8 cellular contexts compared by ENCODE assay signal in the genomic region with DNA sequence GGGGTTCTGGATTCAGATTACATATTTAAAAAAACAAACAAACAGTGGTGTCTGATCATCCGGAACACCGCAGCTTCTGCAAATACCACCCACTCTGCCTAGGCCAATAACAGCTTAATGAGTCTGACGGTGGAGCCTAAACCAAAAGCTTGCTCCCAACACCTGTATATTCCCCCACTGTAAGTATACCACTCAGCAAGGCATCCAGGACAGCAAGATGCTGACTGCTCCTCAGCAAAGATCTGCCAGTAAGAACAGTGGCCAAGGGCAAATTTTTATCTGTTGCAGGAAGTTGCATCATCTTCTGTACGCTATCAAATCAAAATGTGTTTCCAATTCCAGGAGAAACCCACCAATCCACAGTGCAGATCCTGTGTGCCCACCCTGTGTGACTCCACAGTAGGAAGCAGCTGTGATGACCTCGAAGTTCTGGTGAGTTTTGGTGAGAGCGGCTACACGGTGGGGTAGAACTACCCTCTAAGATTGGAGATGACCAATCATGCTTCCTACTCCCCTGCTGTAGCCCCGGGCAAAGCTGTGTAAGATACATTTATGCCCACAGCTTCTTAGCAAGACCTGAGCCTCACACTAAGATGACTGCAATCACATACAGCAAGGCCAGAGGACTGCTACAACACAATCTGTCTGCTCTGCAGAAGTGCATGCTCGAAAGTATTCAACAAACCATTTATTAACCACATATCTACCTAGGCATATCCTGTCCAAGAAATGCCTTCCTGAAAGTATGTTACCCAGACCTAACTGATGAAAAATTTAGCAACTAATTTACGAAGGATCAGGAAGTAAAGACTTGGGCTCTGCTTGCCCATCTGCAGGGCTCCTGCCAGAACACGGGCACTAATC. TPM values are rescaled to one million over a fixed set of nuclear protein-coding genes. Genes with fewer than 3 reads are reported as not detected.
DNase-seq lines count a peak whose midpoint lies in the region; ATAC-seq and TF ChIP-seq lines count a peak whose summit lies in the region.

No MANE protein-coding gene starts in this region.

- H3K36me3 Mint-ChIP-seq in activated CD4-positive, alpha-beta memory T cell treated with anti-CD3 and anti-CD28 coated beads, Interleukin-2, amount 10 ng/mL, durations not matched to agents 7 days and 5 days (ENCODE audit: low read depth): no peaks in the 10 kb centered on the region

- ATAC-seq in GM19397 (IDR thresholded peaks at IDR 0.05; ENCODE audit: unreplicated experiment) (peak; percentile 51), HG03558 (IDR thresholded peaks at IDR 0.05; ENCODE audit: extremely low read depth, unreplicated experiment) (peak; percentile 39), gastroesophageal sphincter (no peak), GM19463 (IDR thresholded peaks at IDR 0.05; ENCODE audit: unreplicated experiment) (no peak)

- no peak for TF ChIP-seq POLR2A in gastroesophageal sphincter (IDR thresholded peaks at IDR 0.05)

- no peaks in the 10 kb centered on the region for H3K27me3 Mint-ChIP-seq in activated CD4-positive, alpha-beta memory T cell treated with anti-CD3 and anti-CD28 coated beads, Interleukin-2, amount 10 ng/mL, durations not matched to agents 7 days and 5 days

- H3K27ac Mint-ChIP-seq in activated CD4-positive, alpha-beta memory T cell treated with anti-CD3 and anti-CD28 coated beads, Interleukin-2, amount 10 ng/mL, durations not matched to agents 7 days and 5 days: peak overlapping the region; percentile 73

- no peak overlapping the region for H3K4me3 ChIP-seq in gastroesophageal sphincter

- H3K4me1 ChIP-seq in gastroesophageal sphincter: peaks cover 0 to 46% (median 15%) of the 10 kb centered on the region in 3 donors

- no peak for TF ChIP-seq EP300 in gastroesophageal sphincter (IDR thresholded peaks at IDR 0.05)

- H3K4me1 Mint-ChIP-seq in activated CD4-positive, alpha-beta memory T cell treated with anti-CD3 and anti-CD28 coated beads, Interleukin-2, amount 10 ng/mL, durations not matched to agents 7 days and 5 days: peaks cover 39% of the 10 kb centered on the region

- CTCF ChIA-PET in activated CD4-positive, alpha-beta memory T cell treated with anti-CD3 and anti-CD28 coated beads, Interleukin-2, amount 10 ng/mL, durations not matched to agents 7 days and 5 days (lab: Charles Lee): interaction anchor here (1.0 kb wide), 1 partner anchor 21 kb away, joined by 3 read pairs; no protein-coding TSS in a partner anchor

- H3K36me3 ChIP-seq in gastroesophageal sphincter: no peaks in the 10 kb centered on the region

- peak; percentile 16 for DNase-seq in AG09319 (ENCODE audit: extremely low read depth, low read depth)
- DNase-seq in activated CD4-positive, alpha-beta memory T cell treated with anti-CD3 and anti-CD28 coated beads, Interleukin-2, amount 10 ng/mL, durations not matched to agents 7 days and 5 days: no peak
- DNase-seq in NCI-H524 treated with DMSO at 0.1 percent for 48 hours (lab: John Stamatoyannopoulos, UW): no peak
- no peak for DNase-seq in activated T-cell treated with anti-CD3 and anti-CD28 coated beads, Interleukin-2, amount 50 U/mL, for 48 hours

- TF ChIP-seq CTCF in AG09319 (IDR thresholded peaks at IDR 0.05; ENCODE audit: low read depth, low read length) (no peak), gastroesophageal sphincter (IDR thresholded peaks at IDR 0.05) (no peak)

- H3K9me3 ChIP-seq in gastroesophageal sphincter: no peaks in the 10 kb centered on the region

- POLR2A ChIA-PET in activated CD4-positive, alpha-beta memory T cell treated with anti-CD3 and anti-CD28 coated beads, Interleukin-2, amount 10 ng/mL, durations not matched to agents 7 days and 5 days (lab: Charles Lee): interaction anchor here (1.3 to 1.5 kb wide), 2 partner anchors 20 kb away, joined by 3 to 5 read pairs; no protein-coding TSS in a partner anchor

- H3K27ac ChIP-seq in gastroesophageal sphincter: peak overlapping the region in 1 of 4 donors; percentile 38

- no peaks in the 10 kb centered on the region for H3K9me3 Mint-ChIP-seq in activated CD4-positive, alpha-beta memory T cell treated with anti-CD3 and anti-CD28 coated beads, Interleukin-2, amount 10 ng/mL, durations not matched to agents 7 days and 5 days

- no peaks in the 10 kb centered on the region for H3K27me3 ChIP-seq in gastroesophageal sphincter

- peak overlapping the region; percentile 34 for H3K4me3 Mint-ChIP-seq in activated CD4-positive, alpha-beta memory T cell treated with anti-CD3 and anti-CD28 coated beads, Interleukin-2, amount 10 ng/mL, durations not matched to agents 7 days and 5 days

- 63 to 77% methylated on average over 3 to 9 of the region's 11 CpGs for WGBS in gastroesophageal sphincter (ENCODE audit: low coverage in 1 of 2), 2 donors

RNA-seq across cellular contexts. Expression of a gene that starts 30.5 kb away (rescaled TPM):
- under 1 TPM; 0.78 to 0.93 TPM for total RNA-seq in activated CD4-positive, alpha-beta memory T cell treated with anti-CD3 and anti-CD28 coated beads, Interleukin-2, amount 10 ng/mL, durations not matched to agents 7 days and 5 days
- total RNA-seq in gastroesophageal sphincter: 10 to 100 TPM; 29.5 to 65.2 (median 32.6) TPM

Comparison
In these comparisons a context has a peak if more than half of its experiments do, and no peak if none do; other contexts are left out.
1. ATAC-seq: peak in GM19397 (single experiment) and HG03558 (single experiment); none in gastroesophageal sphincter (single experiment) and GM19463 (single experiment).
2. RNA of a gene that starts 30.5 kb away (total RNA-seq): 29.5 to 65.2 TPM in gastroesophageal sphincter; 0.78 to 0.93 TPM in activated CD4-positive, alpha-beta memory T cell treated with anti-CD3 and anti-CD28 coated beads, Interleukin-2, amount 10 ng/mL, durations not matched to agents 7 days and 5 days; every median in the first group is over 10 times any median in the second.